8 cellular contexts compared by ENCODE assay signal in genomic region chr10:47384148-47384921, GRCh38. TPM values are rescaled to one million over a fixed set of nuclear protein-coding genes. Genes with fewer than 3 reads are reported as not detected.
DNase-seq lines count a peak whose midpoint lies in the region; ATAC-seq and TF ChIP-seq lines count a peak whose summit lies in the region.

ZNF488 (minus strand) TSS chr10:47384293; CDS start chr10:47368829, 15,464 bp downstream.

- peaks cover 3% of the 10 kb centered on the region for H3K9me3 Mint-ChIP-seq in nephron

- peak within 1 kb of the TSS; percentile 85 for H3K27ac ChIP-seq in RWPE1

- no peak for TF ChIP-seq RAD21 in Ishikawa (IDR thresholded peaks at IDR 0.05; ENCODE audit: low read depth)

- H3K4me3 Mint-ChIP-seq in nephron, result peak within 1 kb of the TSS; percentile 95 to 99 (median 96)

- DNase-seq in DMS 273 treated with DMSO at 0.1 percent for 48 hours (lab: John Stamatoyannopoulos, UW) (peak; percentile 25), RWPE1 (ENCODE audit: low spot score) (peak; percentile 93), fibroblast of the aortic adventitia (ENCODE audit: low read depth) (peak; percentile 66)
- peak; percentile 65 for DNase-seq in activated effector memory CD4-positive, alpha-beta T cell treated with Interleukin-2 at 50 U/mL for 16 hours
- DNase-seq in stimulated activated naive CD4-positive, alpha-beta T cell (lab: John Stamatoyannopoulos, UW), result peak; percentile 49 to 83 (median 70)

- peak within 1 kb of the TSS; percentile 63 to 89 (median 76) for H3K27ac Mint-ChIP-seq in nephron

- H3K4me3 ChIP-seq in fibroblast of the aortic adventitia (ENCODE audit: low read depth, low read length), result peak within 1 kb of the TSS; percentile 74

- H3K36me3 Mint-ChIP-seq in nephron (ENCODE audit: low read depth), result no peaks in the 10 kb centered on the region

- peaks cover 43% of the 10 kb centered on the region for H3K27me3 Mint-ChIP-seq in nephron (ENCODE audit: low read depth)

- no peak for TF ChIP-seq CTCF in RWPE1 (conservative IDR thresholded peaks at IDR 0.05; ENCODE audit: low read depth)
- TF ChIP-seq CTCF in fibroblast of the aortic adventitia (IDR thresholded peaks at IDR 0.05; ENCODE audit: insufficient read depth, low read length), result no peak
- TF ChIP-seq CTCF in nephron (IDR thresholded peaks at IDR 0.05; ENCODE audit: unreplicated experiment in 3 of 3), result no peak

- POLR2A ChIA-PET in RWPE1 (lab: Yijun Ruan, JAX; ENCODE audit: low non-redundant PET), result interaction anchor here (0.5 to 0.6 kb wide), 2 partner anchors 21 to 902 kb away, joined by 3 to 5 read pairs; no protein-coding TSS in a partner anchor

- peak; percentile 93 for ATAC-seq in GM21717 (IDR thresholded peaks at IDR 0.05; ENCODE audit: unreplicated experiment)

- CTCF ChIA-PET in RWPE1 (lab: Yijun Ruan, JAX), result interaction anchor here (0.7 to 0.8 kb wide), 2 partner anchors 14 to 30 kb away, joined by 4 read pairs; no protein-coding TSS in a partner anchor

- peaks cover 24% of the 10 kb centered on the region for H3K4me1 Mint-ChIP-seq in nephron

- no peak for TF ChIP-seq EP300 in Ishikawa (IDR thresholded peaks at IDR 0.05; ENCODE audit: borderline replicate concordance)

TF ChIP-seq in Ishikawa, 13 proteins besides CTCF, POLR2A, EP300 and RAD21:
- TF ChIP-seq TAF1 (IDR thresholded peaks at IDR 0.05; ENCODE audit: low read depth), result peak; percentile 59; the same call in 1 of the 2 replicates
- no peak; the same call in 1 of the 2 replicates for TF ChIP-seq ZBTB7A (IDR thresholded peaks at IDR 0.05; ENCODE audit: low read depth)
- no peak for TF ChIP-seq NFIC (IDR thresholded peaks at IDR 0.05)
- TF ChIP-seq MAX (IDR thresholded peaks at IDR 0.05), result peak; percentile 62; the same call in 1 of the 2 replicates
- peak; percentile 20; the same call in 1 of the 2 replicates for TF ChIP-seq EGR1 (IDR thresholded peaks at IDR 0.05)

RNA-seq across cellular contexts. Expression of gene ZNF488, which starts in this region (rescaled TPM):
- 0.18 and 0.41 TPM in 2 replicates for total RNA-seq in fibroblast of the aortic adventitia (ENCODE audit: low replicate concordance)

Comparison
In these comparisons a context has a peak if more than half of its experiments do, and no peak if none do; other contexts are left out.
1. Peak in every context shown above with its lines: DNase-seq, ATAC-seq, H3K4me3 ChIP-seq and H3K27ac ChIP-seq.
2. Peak in DNase-seq and H3K4me3 ChIP-seq in fibroblast of the aortic adventitia; RNA of the gene not detected or under 1 TPM.
3. DNase-seq: peak in every context shown above with its lines; median percentile 93 in RWPE1; 70 in stimulated activated naive CD4-positive, alpha-beta T cell; 66 in fibroblast of the aortic adventitia; 65 in activated effector memory CD4-positive, alpha-beta T cell treated with Interleukin-2 at 50 U/mL for 16 hours; 25 in DMS 273 treated with DMSO at 0.1 percent for 48 hours.